ENCODE assay signal across 8 cellular contexts in the genomic region with DNA sequence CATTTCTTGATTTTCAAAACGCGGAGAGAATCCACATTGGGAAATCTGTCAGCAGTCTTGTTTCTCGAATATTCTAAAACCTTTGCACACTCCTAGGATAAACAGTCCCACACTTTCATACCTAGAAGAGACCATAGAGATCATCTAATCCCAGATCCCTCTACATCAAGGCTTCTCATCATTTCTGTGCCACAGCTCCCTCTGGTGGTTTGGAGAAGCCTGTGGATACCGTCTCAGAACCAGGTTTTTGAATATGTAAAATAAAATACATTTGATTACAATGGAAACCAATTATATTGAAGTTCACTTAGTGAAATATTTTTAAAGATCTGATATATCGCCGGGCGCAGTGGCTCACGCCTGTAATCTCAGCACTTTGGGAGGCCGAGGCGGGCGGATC.
DNase-seq lines count a peak whose midpoint lies in the region; TF ChIP-seq lines count a peak whose summit lies in the region.

No MANE protein-coding gene starts in this region.

- H3K27me3 ChIP-seq in OCI-LY3 (ENCODE audit: low read depth, low read length) (peaks cover 31% of the 10 kb centered on the region), smooth muscle cell (ENCODE audit: low read depth) (peaks cover 9% of the 10 kb centered on the region)

- H3K36me3 ChIP-seq in OCI-LY3 (replicated peaks; ENCODE audit: low read depth, low read length) = no peaks in the 10 kb centered on the region
- H3K36me3 ChIP-seq in smooth muscle cell (ENCODE audit: low read depth) = no peaks in the 10 kb centered on the region

- no peak overlapping the region for H3K4me3 ChIP-seq in OCI-LY3 (ENCODE audit: low read length)
- H3K4me3 ChIP-seq in epithelial cell of esophagus (ENCODE audit: low read length) = no peak overlapping the region
- H3K4me3 ChIP-seq in smooth muscle cell = no peak overlapping the region

- H3K9ac ChIP-seq in OCI-LY3 (ENCODE audit: low read length) (no peak overlapping the region), smooth muscle cell (ENCODE audit: low read depth) (no peak overlapping the region)

- H3K79me2 ChIP-seq in OCI-LY3 (ENCODE audit: low read length) = no peaks in the 10 kb centered on the region
- no peaks in the 10 kb centered on the region for H3K79me2 ChIP-seq in smooth muscle cell (ENCODE audit: low read depth)

- H3K4me1 ChIP-seq in OCI-LY3 (ENCODE audit: low read length) (no peaks in the 10 kb centered on the region), smooth muscle cell (ENCODE audit: low read depth) (no peaks in the 10 kb centered on the region)

- TF ChIP-seq CTCF in OCI-LY3 (IDR thresholded peaks at IDR 0.05; ENCODE audit: low read depth, low read length) = peak; percentile 88
- peak; percentile 69 for TF ChIP-seq CTCF in epithelial cell of esophagus (IDR thresholded peaks at IDR 0.05; ENCODE audit: insufficient read depth, low read depth, low read length, missing control alignments)
- peak; percentile 54 for TF ChIP-seq CTCF in smooth muscle cell (IDR thresholded peaks at IDR 0.05; ENCODE audit: borderline replicate concordance, insufficient read depth, poor library complexity, severe bottlenecking)

- no peaks in the 10 kb centered on the region for H3F3A ChIP-seq in smooth muscle cell (ENCODE audit: low read depth)

- H2AFZ ChIP-seq in OCI-LY3 (ENCODE audit: low read depth, low read length) (no peak overlapping the region), smooth muscle cell (ENCODE audit: low read depth) (no peak overlapping the region)

- WGBS in smooth muscle cell (ENCODE audit: low lambda C conversion rate) = 92% methylated on average over 11 of the region's 11 CpGs

- no peak overlapping the region for H3K27ac ChIP-seq in OCI-LY3 (ENCODE audit: low read length)
- no peak overlapping the region for H3K27ac ChIP-seq in smooth muscle cell (ENCODE audit: low read depth)

- DNase-seq in activated T-cell treated with anti-CD3 and anti-CD28 coated beads, Interleukin-2, amount 50 U/mL, for 48 hours = peak; percentile 27 to 28
- DNase-seq in activated T-cell treated with anti-CD3 and anti-CD28 coated beads, Interleukin-2, amount 50 U/mL, for 1 hour = no peak
- DNase-seq in epithelial cell of esophagus (ENCODE audit: low read depth) = peak; percentile 54
- no peak for DNase-seq in smooth muscle cell (lab: John Stamatoyannopoulos, UW; ENCODE audit: unreplicated experiment)
- DNase-seq in OCI-M2 (lab: John Stamatoyannopoulos, UW; ENCODE audit: unreplicated experiment) = no peak
- DNase-seq in NCI-H345 (lab: John Stamatoyannopoulos, UW) = no peak
- DNase-seq in amniotic stem cell (lab: John Stamatoyannopoulos, UW) = no peak

- no peaks in the 10 kb centered on the region for H3K9me3 ChIP-seq in OCI-LY3 (ENCODE audit: insufficient read depth, low read length)
- H3K9me3 ChIP-seq in smooth muscle cell (replicated peaks; ENCODE audit: low read depth) = no peaks in the 10 kb centered on the region

- H4K20me1 ChIP-seq in OCI-LY3 (ENCODE audit: insufficient read depth, low read length) (no peaks in the 10 kb centered on the region), smooth muscle cell (ENCODE audit: low read depth) (no peaks in the 10 kb centered on the region)

- no peak overlapping the region for H3K4me2 ChIP-seq in OCI-LY3 (ENCODE audit: low read length)
- no peak overlapping the region for H3K4me2 ChIP-seq in smooth muscle cell

Comparison
In these comparisons a context has a peak if more than half of its experiments do, and no peak if none do; other contexts are left out.
1. DNase-seq: peak in activated T-cell treated with anti-CD3 and anti-CD28 coated beads, Interleukin-2, amount 50 U/mL, for 48 hours (2 of 2) and epithelial cell of esophagus (single experiment); none in activated T-cell treated with anti-CD3 and anti-CD28 coated beads, Interleukin-2, amount 50 U/mL, for 1 hour (single experiment), smooth muscle cell (single experiment), OCI-M2 (single experiment), NCI-H345 (single experiment) and amniotic stem cell (single experiment).
2. Peak in every context shown above with its lines, with median percentiles within 50 percentile points of each other: CTCF ChIP-seq.